ENCODE assay signal across 29 cellular contexts in genomic region chr2:190742431-190742830, GRCh38.
"Had no signal": no experiment of that assay in that cellular context is flagged by ENCODE, and none has a peak within 500 bp of the region (broad histone marks: within the 10 kb centered on the region; RNA-seq: fewer than 3 reads in every experiment).

No MANE protein-coding gene starts in this region.

- H3K27ac ChIP-seq: adrenal gland, ascending aorta, coronary artery, gastrocnemius medialis, neutrophil, ovary, prostate gland, sigmoid colon, thoracic aorta, VCaP had no signal

- H3K27me3 Mint-ChIP-seq: brain; effector memory CD8-positive, alpha-beta T cell had no signal

- H3K4me1 Mint-ChIP-seq: brain had no signal

- H3K9me3 ChIP-seq: adrenal gland, ascending aorta, gastrocnemius medialis, neutrophil, ovary, prostate gland, sigmoid colon, thoracic aorta had no signal

- DNase-seq: activated CD4-positive, CD25-positive, alpha-beta regulatory T cell treated with anti-CD3 and anti-CD28 coated beads, Interleukin-2, amount 50 U/mL, for 72 hours; activated CD8-positive, alpha-beta memory T cell treated with anti-CD3 and anti-CD28 coated beads, Interleukin-2, amount 50 U/mL, for 4 hours; activated effector memory CD4-positive, alpha-beta T cell treated with anti-CD3 and anti-CD28 coated beads, Interleukin-2, amount 50 U/mL, for 16 hours; activated T-cell treated with anti-CD3 and anti-CD28 coated beads, Interleukin-2, amount 50 U/mL, for 1 hour; adrenal gland; effector memory CD8-positive, alpha-beta T cell; erythroblast; gastrocnemius medialis; glutamatergic neuron; islet precursor cell; left cardiac atrium; left ventricle myocardium superior; ovary; retina; sigmoid colon; small intestine; stimulated activated CD4-positive, alpha-beta T cell treated with anti-CD3 and anti-CD28 coated beads, Interleukin-4, amount 100 ng/mL, for 4 hours; stimulated activated CD8-positive, alpha-beta memory T cell treated with anti-CD3 and anti-CD28 coated beads, Interleukin-4, amount 100 ng/mL, for 48 hours; stimulated activated naive B cell treated with anti-CD40 and anti-IgM and Interleukin-4, amounts not matched to agents 10 μg/mL and 1 μg/mL and 100 μg/mL, for 72 hours; trophoblast cell had no signal

- H3K4me3 Mint-ChIP-seq: activated T-helper 1 cell treated with anti-CD3 and anti-CD28 coated beads, Interleukin-12 subunit alpha, Interleukin-12 subunit beta, Interleukin-2, Interleukin-4 antibody, amounts not matched to agents 30 ng/mL and 10 ng/mL and 1 ng/mL, durations not matched to agents 14 hours and 24 hours and 36 hours; brain; effector memory CD8-positive, alpha-beta T cell; nephron; stimulated activated naive B cell treated with anti-CD40 and anti-IgM and Interleukin-4, amounts not matched to agents 10 μg/mL and 1 μg/mL and 100 μg/mL, for 72 hours had no signal

- H3K4me3 ChIP-seq: adrenal gland, ascending aorta, coronary artery, gastrocnemius medialis, ovary, prostate gland, sigmoid colon, thoracic aorta had no signal

- H3K36me3 ChIP-seq: adrenal gland, ascending aorta, gastrocnemius medialis, neutrophil, ovary, prostate gland, sigmoid colon, thoracic aorta had no signal

- H3K27me3 ChIP-seq: adrenal gland, ascending aorta, gastrocnemius medialis, neutrophil, ovary, sigmoid colon had no signal

- ATAC-seq: effector memory CD8-positive, alpha-beta T cell; gastrocnemius medialis; left cardiac atrium; left ventricle myocardium superior; stimulated activated naive B cell treated with anti-CD40 and anti-IgM and Interleukin-4, amounts not matched to agents 10 μg/mL and 1 μg/mL and 100 μg/mL, for 72 hours had no signal

- H3K4me1 ChIP-seq: adrenal gland, ascending aorta, gastrocnemius medialis, prostate gland, sigmoid colon had no signal

- H3K36me3 Mint-ChIP-seq: brain; stimulated activated naive B cell treated with anti-CD40 and anti-IgM and Interleukin-4, amounts not matched to agents 10 μg/mL and 1 μg/mL and 100 μg/mL, for 72 hours had no signal

- H3K27ac Mint-ChIP-seq: activated T-helper 1 cell treated with anti-CD3 and anti-CD28 coated beads, Interleukin-12 subunit alpha, Interleukin-12 subunit beta, Interleukin-2, Interleukin-4 antibody, amounts not matched to agents 30 ng/mL and 10 ng/mL and 1 ng/mL, durations not matched to agents 14 hours and 24 hours and 36 hours; brain; effector memory CD8-positive, alpha-beta T cell; nephron; stimulated activated naive B cell treated with anti-CD40 and anti-IgM and Interleukin-4, amounts not matched to agents 10 μg/mL and 1 μg/mL and 100 μg/mL, for 72 hours had no signal

- H3K9me3 Mint-ChIP-seq: activated T-helper 1 cell treated with anti-CD3 and anti-CD28 coated beads, Interleukin-12 subunit alpha, Interleukin-12 subunit beta, Interleukin-2, Interleukin-4 antibody, amounts not matched to agents 30 ng/mL and 10 ng/mL and 1 ng/mL, durations not matched to agents 14 hours and 24 hours and 36 hours; effector memory CD8-positive, alpha-beta T cell had no signal
